22 cellular contexts compared by ENCODE assay signal in the genomic region with DNA sequence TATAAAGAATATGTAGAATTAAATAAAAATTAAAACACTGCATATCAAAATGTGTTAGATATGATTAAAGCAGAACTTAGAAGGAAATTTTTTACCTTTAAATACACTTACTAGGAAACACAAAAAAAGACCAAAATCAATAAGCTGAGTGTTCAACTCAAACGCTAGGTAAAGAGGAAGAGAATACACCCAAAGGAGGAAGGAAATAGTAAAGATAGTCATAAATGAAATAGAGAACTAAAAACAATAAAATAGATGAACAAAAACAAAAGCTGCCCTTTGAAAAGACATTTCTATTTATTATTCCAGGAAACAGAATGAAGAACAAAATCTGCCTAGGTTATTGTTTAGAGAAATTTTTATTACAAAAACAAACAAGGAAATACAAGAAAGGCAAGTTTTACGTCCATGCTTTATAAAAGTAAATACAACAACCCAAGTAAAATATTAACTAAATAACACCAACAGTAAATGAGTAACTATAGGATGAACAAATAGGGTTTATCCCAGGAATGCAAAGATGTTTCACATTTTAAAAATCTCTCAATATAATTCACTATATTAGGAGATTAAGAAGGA. TPM values are rescaled to one million over a fixed set of nuclear protein-coding genes. Genes with fewer than 3 reads are reported as not detected.
A peak's percentile ranks its signal among the peaks of the same experiment; 100 is the strongest.
DNase-seq lines count a peak whose midpoint lies in the region; ATAC-seq, FAIRE-seq and TF ChIP-seq lines count a peak whose summit lies in the region.
"Had no signal": no experiment of that assay in that cellular context is flagged by ENCODE, and none has a peak within 500 bp of the region (broad histone marks: within the 10 kb centered on the region; RNA-seq: fewer than 3 reads in every experiment).

No MANE protein-coding gene starts in this region.

- no peaks in the 10 kb centered on the region for H3K9me3 ChIP-seq in OCI-LY7 (ENCODE audit: low read length)
- H3K9me3 ChIP-seq in endothelial cell of umbilical vein (replicated peaks; ENCODE audit: control insufficient read depth, insufficient read depth, low read length): no peaks in the 10 kb centered on the region
- H3K9me3 ChIP-seq in PC-3 (ENCODE audit: low read length): no peaks in the 10 kb centered on the region
- H3K9me3 ChIP-seq: esophagus muscularis mucosa, prostate gland had no signal

- peak overlapping the region; percentile 94 for H3K27ac ChIP-seq in 22Rv1
- H3K27ac ChIP-seq in OCI-LY7 (ENCODE audit: low read depth, low read length, poor library complexity, severe bottlenecking): no peak overlapping the region
- H3K27ac ChIP-seq in endothelial cell of umbilical vein (ENCODE audit: insufficient read depth, low read depth, low read length): no peak overlapping the region
- H3K27ac ChIP-seq in PC-3 (ENCODE audit: low read length): no peak overlapping the region
- H3K27ac ChIP-seq: esophagus muscularis mucosa, GM23248, prostate gland had no signal

- ATAC-seq in HG02852 (IDR thresholded peaks at IDR 0.05; ENCODE audit: unreplicated experiment) (no peak), PC-3 (no peak)
- ATAC-seq: natural killer cell treated with Interleukin-12 subunit alpha and Interleukin-12 subunit beta and Interleukin-15 and Interleukin-18, amount 100 ng/mL, for 72 hours; T-cell had no signal

- H4K20me1 ChIP-seq in OCI-LY7 (ENCODE audit: insufficient read depth, low read length) (no peaks in the 10 kb centered on the region), endothelial cell of umbilical vein (replicated peaks; ENCODE audit: control insufficient read depth, extremely low read depth, insufficient read depth, low read length) (no peaks in the 10 kb centered on the region), PC-3 (ENCODE audit: low read length) (no peaks in the 10 kb centered on the region)

- no peak for TF ChIP-seq CTCF in 22Rv1 (IDR thresholded peaks at IDR 0.05)
- TF ChIP-seq CTCF in OCI-LY7 (conservative IDR thresholded peaks at IDR 0.05; ENCODE audit: low read length): no peak
- TF ChIP-seq CTCF in endothelial cell of umbilical vein (IDR thresholded peaks at IDR 0.05; ENCODE audit: extremely low read depth in 1 of 2, insufficient read depth in 1 of 2, low read depth in 1 of 2, low read length in 2 of 2): no peak
- no peak for TF ChIP-seq CTCF in PC-3 (conservative IDR thresholded peaks at IDR 0.05; ENCODE audit: low read depth, low read length)

- no peaks in the 10 kb centered on the region for H3F3A ChIP-seq in PC-3 (ENCODE audit: low read length, unreplicated experiment)

- CTCF ChIA-PET in OCI-LY7 (lab: Charles Lee; ENCODE audit: unreplicated experiment) (no interaction called here), endothelial cell of umbilical vein (lab: Charles Lee) (interaction anchor here (1.2 to 2.0 kb wide), 2 partner anchors 13 to 64 kb away, joined by 5 to 17 read pairs; no protein-coding TSS in a partner anchor), PC-3 (lab: Charles Lee) (interaction anchor here (0.7 kb wide), 1 partner anchor 13 kb away, joined by 3 read pairs; no protein-coding TSS in a partner anchor)

- H2AFZ ChIP-seq in OCI-LY7 (ENCODE audit: low read length) (peak overlapping the region; percentile 90), endothelial cell of umbilical vein (ENCODE audit: low read depth, low read length) (no peak overlapping the region), PC-3 (ENCODE audit: low read length) (no peak overlapping the region)
- H2AFZ ChIP-seq: GM23248 had no signal

- H3K4me3 ChIP-seq in OCI-LY7 (ENCODE audit: low read depth, low read length, poor library complexity, severe bottlenecking) (peak overlapping the region; percentile 2), endothelial cell of umbilical vein (replicated peaks in 1 of 3; ENCODE audit: insufficient read depth in 1 of 3, low read depth in 1 of 3, low read length in 3 of 3) (no peak overlapping the region), PC-3 (ENCODE audit: low read length) (no peak overlapping the region)
- H3K4me3 ChIP-seq: esophagus muscularis mucosa, GM23248, prostate gland had no signal

- H3K9ac ChIP-seq in endothelial cell of umbilical vein (replicated peaks; ENCODE audit: extremely low read depth, insufficient read depth, low read length) (no peak overlapping the region), PC-3 (ENCODE audit: low read length) (no peak overlapping the region)
- H3K9ac ChIP-seq: GM23248 had no signal

- POLR2A ChIA-PET in OCI-LY7 (lab: Charles Lee): interaction anchor here (0.5 to 1.6 kb wide), 6 partner anchors 17 to 109 kb away, joined by 3 to 5 read pairs (median 3); no protein-coding TSS in a partner anchor
- POLR2A ChIA-PET in endothelial cell of umbilical vein (lab: Charles Lee): interaction anchor here (1.5 kb wide), 1 partner anchor 51 kb away, joined by 3 read pairs; no protein-coding TSS in a partner anchor
- POLR2A ChIA-PET in PC-3 (lab: Charles Lee; ENCODE audit: unreplicated experiment): no interaction called here

- no TSS peak for BruUV-seq in OCI-LY7 (replicated peaks; lab: Mats Ljungman, UMichigan)
- BruUV-seq in endothelial cell of umbilical vein (replicated peaks; lab: Mats Ljungman, UMichigan): no TSS peak
- no TSS peak for BruUV-seq in PC-3 (replicated peaks; lab: Mats Ljungman, UMichigan)

- no peaks in the 10 kb centered on the region for H3K36me3 ChIP-seq in OCI-LY7 (ENCODE audit: insufficient read depth, low read length)
- H3K36me3 ChIP-seq in endothelial cell of umbilical vein (ENCODE audit: control insufficient read depth in 2 of 2, extremely low read depth in 1 of 2, insufficient read depth in 2 of 2, low read length in 2 of 2): no peaks in the 10 kb centered on the region
- no peaks in the 10 kb centered on the region for H3K36me3 ChIP-seq in PC-3 (ENCODE audit: low read depth, low read length)
- H3K36me3 ChIP-seq: esophagus muscularis mucosa, prostate gland had no signal

- FAIRE-seq in GM12891 (lab: Jason Lieb, UNC) (no peak), endothelial cell of umbilical vein (lab: Jason Lieb, UNC) (no peak)

- H3K4me1 ChIP-seq in OCI-LY7 (ENCODE audit: insufficient read depth, low read length, poor library complexity, severe bottlenecking): peaks cover 33% of the 10 kb centered on the region
- no peaks in the 10 kb centered on the region for H3K4me1 ChIP-seq in endothelial cell of umbilical vein (ENCODE audit: control insufficient read depth, extremely low read depth, insufficient read depth, low read length)
- H3K4me1 ChIP-seq in PC-3 (ENCODE audit: insufficient read depth, low read length): no peaks in the 10 kb centered on the region
- H3K4me1 ChIP-seq: esophagus muscularis mucosa, prostate gland had no signal

- dilution Hi-C loops in endothelial cell of umbilical vein (cut with MboI; ENCODE audit: extremely low pct_ligation_motif_present, low sequenced_read_pairs): no loop called here

- TF ChIP-seq POLR2A in GM12891 (IDR thresholded peaks at IDR 0.05; ENCODE audit: low read depth, low read length) (no peak), endothelial cell of umbilical vein (IDR thresholded peaks at IDR 0.05; ENCODE audit: low read depth, low read length) (no peak)

- H3K4me2 ChIP-seq in OCI-LY7 (ENCODE audit: low read length): peak overlapping the region; percentile 54
- H3K4me2 ChIP-seq in endothelial cell of umbilical vein (ENCODE audit: insufficient read depth, low read length): peak overlapping the region; percentile 24
- H3K4me2 ChIP-seq in PC-3 (ENCODE audit: low read length): no peak overlapping the region

- intact Hi-C loops in OCI-LY7 (cut with micrococcal nuclease; ENCODE audit: unreplicated experiment) (loop anchor here (2.0 kb wide), 1 partner anchor 26 kb away; no protein-coding TSS in a partner anchor), endothelial cell of umbilical vein (cut with micrococcal nuclease) (no loop called here), PC-3 (cut with micrococcal nuclease) (no loop called here)

- H3K27me3 ChIP-seq in endothelial cell of umbilical vein (ENCODE audit: control insufficient read depth in 2 of 2, insufficient read depth in 2 of 2, low read length in 2 of 2) (peaks cover 4 to 9% of the 10 kb centered on the region in 2 experiments), PC-3 (ENCODE audit: low read length) (peaks cover 39% of the 10 kb centered on the region)

- no peaks in the 10 kb centered on the region for H3K9me2 ChIP-seq in OCI-LY7 (ENCODE audit: insufficient read depth, low read length)
- no peaks in the 10 kb centered on the region for H3K9me2 ChIP-seq in PC-3 (replicated peaks; ENCODE audit: low read length)

- H3K9me1 ChIP-seq in endothelial cell of umbilical vein (replicated peaks; ENCODE audit: control insufficient read depth, extremely low read depth, insufficient read depth, low read length): no peaks in the 10 kb centered on the region

- DNase-seq in GM12891 (ENCODE audit: insufficient read length, low spot score) (no peak), OCI-LY7 (ENCODE audit: low spot score) (no peak), endothelial cell of umbilical vein (ENCODE audit: low read depth, low spot score) (no peak), NAMALWA (ENCODE audit: low spot score) (no peak), PC-3 (no peak)
- DNase-seq in NK-92 treated with Interleukin-12 subunit alpha and Interleukin-12 subunit beta, amount 100 ng/mL, for 24 hours (lab: John Stamatoyannopoulos, UW): no peak
- DNase-seq: activated effector memory CD4-positive, alpha-beta T cell treated with Interleukin-2 at 50 U/mL for 16 hours; GM23248; head of caudate nucleus; islet precursor cell; NCI-H1105; RPMI8226; stimulated activated CD4-positive, alpha-beta T cell treated with anti-CD3 and anti-CD28 coated beads, Interleukin-12 subunit alpha, Interleukin-12 subunit beta, amount 100 ng/mL, for 4 hours; stimulated activated naive CD4-positive, alpha-beta T cell; T-cell; trophoblast cell had no signal

- H3K79me2 ChIP-seq in OCI-LY7 (ENCODE audit: insufficient read depth, low read depth, low read length) (no peaks in the 10 kb centered on the region), endothelial cell of umbilical vein (ENCODE audit: control insufficient read depth, insufficient read depth, low read length) (no peaks in the 10 kb centered on the region), PC-3 (ENCODE audit: low read length) (no peaks in the 10 kb centered on the region)

RNA-seq across cellular contexts. Expression of a gene that starts 20.1 kb away (rescaled TPM):
- polyA plus RNA-seq in GM12891 (2012; ENCODE audit: low read depth, missing spikeins): 358 TPM
- 85.1 and 98.0 TPM in 2 replicates for total RNA-seq in OCI-LY7 (2014; rRNA removed; shearing (Covaris generic))
- total RNA-seq in OCI-LY7 (2022): 77.0 and 78.5 TPM in 2 replicates
- total RNA-seq in endothelial cell of umbilical vein: 0.39 TPM in 1 of 2 replicates, not detected in the other
- polyA plus RNA-seq in endothelial cell of umbilical vein: 0.75 and 1.1 TPM in 2 replicates
- 0.71 and 0.87 TPM in 2 replicates for polyA plus RNA-seq in endothelial cell of umbilical vein (2011; cell fraction: cytosol; rRNA removed)
- 1.2 and 1.3 TPM in 2 replicates for polyA plus RNA-seq in endothelial cell of umbilical vein (2011; cell fraction: nucleus; rRNA removed)
- polyA plus RNA-seq in endothelial cell of umbilical vein (2012): 0.16 and 0.27 TPM in 2 replicates
- 0.34 and 0.45 TPM in 2 replicates for polyA minus RNA-seq in endothelial cell of umbilical vein
- polyA minus RNA-seq in endothelial cell of umbilical vein (2011; cell fraction: cytosol; rRNA and poly(A)+ RNA removed): not detected
- polyA minus RNA-seq in endothelial cell of umbilical vein (2011; cell fraction: nucleus; rRNA and poly(A)+ RNA removed): 0.72 TPM in 1 of 2 replicates, not detected in the other
- not detected in 2 replicates for total RNA-seq in PC-3 (2014; rRNA removed)
- total RNA-seq: GM23248, lung microvascular endothelial cell had no signal
- polyA plus RNA-seq: GM23248 had no signal

RNA-seq across cellular contexts. Expression of a gene that starts 32.2 kb away (rescaled TPM):
- polyA plus RNA-seq in GM12891 (2012; ENCODE audit: low read depth, missing spikeins): 434 TPM
- total RNA-seq in OCI-LY7 (2014; rRNA removed; shearing (Covaris generic)): 175 and 207 TPM in 2 replicates
- total RNA-seq in OCI-LY7 (2022) (140 TPM in 2 replicates), endothelial cell of umbilical vein (0.53 and 1.2 TPM in 2 replicates), PC-3 (2014; rRNA removed) (1.7 and 3.0 TPM in 2 replicates)
- 7.7 and 10.9 TPM in 2 replicates for polyA plus RNA-seq in endothelial cell of umbilical vein
- polyA plus RNA-seq in endothelial cell of umbilical vein (2011; cell fraction: cytosol; rRNA removed): 3.0 and 3.7 TPM in 2 replicates
- polyA plus RNA-seq in endothelial cell of umbilical vein (2011; cell fraction: nucleus; rRNA removed): 11.6 and 14.0 TPM in 2 replicates
- 0.84 and 1.6 TPM in 2 replicates for polyA plus RNA-seq in endothelial cell of umbilical vein (2012)
- polyA minus RNA-seq in endothelial cell of umbilical vein: 5.4 and 5.5 TPM in 2 replicates
- 1.2 TPM for polyA minus RNA-seq in endothelial cell of umbilical vein (2011; cell fraction: cytosol; rRNA and poly(A)+ RNA removed)
- 3.9 and 4.0 TPM in 2 replicates for polyA minus RNA-seq in endothelial cell of umbilical vein (2011; cell fraction: nucleus; rRNA and poly(A)+ RNA removed)

RNA-seq across cellular contexts. Expression of a gene that starts 47.7 kb away (rescaled TPM):
- polyA plus RNA-seq in GM12891 (2012; ENCODE audit: low read depth, missing spikeins): 178 TPM
- 236 and 237 TPM in 2 replicates for total RNA-seq in OCI-LY7 (2014; rRNA removed; shearing (Covaris generic))
- total RNA-seq in OCI-LY7 (2022) (326 and 361 TPM in 2 replicates), endothelial cell of umbilical vein (187 and 197 TPM in 2 replicates), PC-3 (2014; rRNA removed) (171 and 192 TPM in 2 replicates)
- 114 and 131 TPM in 2 replicates for polyA plus RNA-seq in endothelial cell of umbilical vein
- 127 and 138 TPM in 2 replicates for polyA plus RNA-seq in endothelial cell of umbilical vein (2011; cell fraction: cytosol; rRNA removed)
- 486 and 501 TPM in 2 replicates for polyA plus RNA-seq in endothelial cell of umbilical vein (2011; cell fraction: nucleus; rRNA removed)
- 101 and 133 TPM in 2 replicates for polyA plus RNA-seq in endothelial cell of umbilical vein (2012)
- polyA minus RNA-seq in endothelial cell of umbilical vein: 110 and 118 TPM in 2 replicates
- polyA minus RNA-seq in endothelial cell of umbilical vein (2011; cell fraction: cytosol; rRNA and poly(A)+ RNA removed): 64.9 TPM
- 159 and 195 TPM in 2 replicates for polyA minus RNA-seq in endothelial cell of umbilical vein (2011; cell fraction: nucleus; rRNA and poly(A)+ RNA removed)

Comparison
In these comparisons a context has a peak if more than half of its experiments do, and no peak if none do; other contexts are left out.
1. RNA of a gene that starts 20.1 kb away (total RNA-seq): 77.0 to 98.0 TPM in OCI-LY7; 0.39 TPM in endothelial cell of umbilical vein and not detected in PC-3; every median in the first group is over 10 times any median in the second.
2. RNA of a gene that starts 32.2 kb away (total RNA-seq): 140 to 207 TPM in OCI-LY7; 1.7 to 3.0 TPM in PC-3 and 0.53 to 1.2 TPM in endothelial cell of umbilical vein; every median in the first group is over 10 times any median in the second.